In the genomic region with DNA sequence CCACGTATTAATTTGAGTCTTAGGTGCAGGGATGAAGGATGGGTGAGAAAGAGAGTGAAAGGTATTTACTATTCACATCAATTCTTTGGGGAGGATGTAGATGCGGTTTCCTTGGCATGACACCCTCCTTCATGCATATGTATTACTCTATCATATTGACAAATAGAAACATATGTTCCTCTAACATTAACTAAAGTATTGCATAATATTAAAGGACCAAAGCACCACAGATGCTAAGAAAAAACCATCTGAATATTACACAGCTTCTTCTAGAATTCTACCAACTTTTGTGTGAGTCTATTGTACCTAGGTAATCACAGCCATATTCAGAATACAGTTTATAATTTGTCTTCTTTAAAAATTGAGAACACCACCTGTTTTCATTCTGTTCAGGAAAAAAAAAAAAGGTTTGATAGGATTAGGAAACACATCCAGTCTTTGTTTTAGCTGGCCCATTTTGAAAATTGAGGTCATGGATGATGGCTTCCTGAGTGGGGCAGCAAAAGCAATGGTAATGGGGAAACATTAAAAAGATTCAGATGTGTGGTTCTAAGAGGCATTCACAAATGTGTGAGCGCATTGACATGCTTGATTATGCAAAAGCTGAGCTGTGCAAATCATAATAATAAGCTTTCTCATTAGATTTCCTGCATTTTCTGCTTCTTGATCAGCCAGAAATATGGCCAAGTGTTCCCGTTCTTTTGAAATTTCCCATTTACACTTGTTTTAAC, we compare ENCODE assay signal across 35 cellular contexts.
DNase-seq lines count a peak whose midpoint lies in the region; ATAC-seq, FAIRE-seq and TF ChIP-seq lines count a peak whose summit lies in the region.
"Had no signal": no experiment of that assay in that cellular context is flagged by ENCODE, and none has a peak within 500 bp of the region (broad histone marks: within the 10 kb centered on the region; RNA-seq: fewer than 3 reads in every experiment).

No MANE protein-coding gene starts in this region.

- H3K36me3 Mint-ChIP-seq in activated naive CD4-positive, alpha-beta T cell treated with anti-CD3 and anti-CD28 coated beads, Interleukin-2, amount 10 ng/mL, durations not matched to agents 7 days and 5 days: no peaks in the 10 kb centered on the region
- no peaks in the 10 kb centered on the region for H3K36me3 Mint-ChIP-seq in activated T-cell treated with anti-CD3 and anti-CD28 coated beads, Interleukin-2, amount 50 U/mL, for 4 hours (ENCODE audit: insufficient read depth)
- H3K36me3 Mint-ChIP-seq: activated CD8-positive, alpha-beta memory T cell treated with anti-CD3 and anti-CD28 coated beads, Interleukin-2, amount 10 ng/mL, durations not matched to agents 7 days and 5 days; CD8-positive, alpha-beta memory T cell had no signal

- H3K4me3 Mint-ChIP-seq in activated naive CD4-positive, alpha-beta T cell treated with anti-CD3 and anti-CD28 coated beads, Interleukin-2, amount 10 ng/mL, durations not matched to agents 7 days and 5 days: no peak overlapping the region
- H3K4me3 Mint-ChIP-seq in activated T-cell treated with anti-CD3 and anti-CD28 coated beads, Interleukin-2, amount 50 U/mL, for 4 hours: no peak overlapping the region
- H3K4me3 Mint-ChIP-seq: activated CD8-positive, alpha-beta memory T cell treated with anti-CD3 and anti-CD28 coated beads, Interleukin-2, amount 10 ng/mL, durations not matched to agents 7 days and 5 days; activated naive CD8-positive, alpha-beta T cell treated with anti-CD3 and anti-CD28 coated beads, Interleukin-2, amount 50 U/mL, for 24 hours; CD8-positive, alpha-beta memory T cell; dendritic cell treated with granulocyte-macrophage colony-stimulating factor and Interleukin-4, amounts not matched to agents 40 ng/mL and 50 ng/mL, for 4 days; endodermal cell; nephron; stimulated activated naive CD8-positive, alpha-beta T cell treated with anti-CD3 and anti-CD28 coated beads, Interleukin-15, Interleukin-2, amounts not matched to agents 100 ng/mL and 50 ng/mL, for 24 hours; T-helper 17 cell had no signal

- H3K9ac ChIP-seq in kidney (ENCODE audit: low read length in 2 of 2): no peak overlapping the region

- no peak for ATAC-seq in activated T-cell treated with anti-CD3 and anti-CD28 coated beads, Interleukin-2, amount 50 U/mL, for 4 hours
- ATAC-seq: A549; activated CD4-positive, CD25-positive, alpha-beta regulatory T cell treated with anti-CD3 and anti-CD28 coated beads, Interleukin-2, amount 50 U/mL, for 24 hours; activated CD8-positive, alpha-beta memory T cell treated with anti-CD3 and anti-CD28 coated beads, Interleukin-2, amount 10 ng/mL, durations not matched to agents 7 days and 5 days; activated naive CD8-positive, alpha-beta T cell treated with anti-CD3 and anti-CD28 coated beads, Interleukin-2, amount 50 U/mL, for 24 hours; lower lobe of right lung; pancreas; T-helper 17 cell had no signal

- H3K27ac ChIP-seq in SJCRH30 (no peak overlapping the region), kidney (ENCODE audit: low read depth in 2 of 2, low read length in 2 of 2) (no peak overlapping the region)
- H3K27ac ChIP-seq: A549, lower lobe of right lung, pancreas, right atrium auricular region had no signal

- intact Hi-C loops in kidney (cut with DNase I): no loop called here

- TF ChIP-seq CTCF in kidney (IDR thresholded peaks at IDR 0.05; ENCODE audit: borderline replicate concordance, extremely low read depth, insufficient read depth): no peak

- H3K4me3 ChIP-seq in SJCRH30 (no peak overlapping the region), kidney (ENCODE audit: low read length in 2 of 2) (no peak overlapping the region)
- H3K4me3 ChIP-seq: A549, lower lobe of right lung, pancreas, right atrium auricular region had no signal

- H3K36me3 ChIP-seq in SJCRH30 (no peaks in the 10 kb centered on the region), kidney (ENCODE audit: control insufficient read depth in 1 of 2, insufficient read depth in 2 of 2, low read length in 2 of 2) (no peaks in the 10 kb centered on the region)
- H3K36me3 ChIP-seq: lower lobe of right lung, pancreas, right atrium auricular region had no signal

- H3K9me3 ChIP-seq in SJCRH30 (replicated peaks) (no peaks in the 10 kb centered on the region), kidney (ENCODE audit: control insufficient read depth in 1 of 2, low read length in 2 of 2) (no peaks in the 10 kb centered on the region)
- H3K9me3 ChIP-seq: A549, lower lobe of right lung, pancreas, right atrium auricular region had no signal

- H3K27me3 Mint-ChIP-seq in activated naive CD4-positive, alpha-beta T cell treated with anti-CD3 and anti-CD28 coated beads, Interleukin-2, amount 10 ng/mL, durations not matched to agents 7 days and 5 days: no peaks in the 10 kb centered on the region
- H3K27me3 Mint-ChIP-seq in activated T-cell treated with anti-CD3 and anti-CD28 coated beads, Interleukin-2, amount 50 U/mL, for 4 hours (ENCODE audit: low read depth): no peaks in the 10 kb centered on the region
- H3K27me3 Mint-ChIP-seq: activated CD8-positive, alpha-beta memory T cell treated with anti-CD3 and anti-CD28 coated beads, Interleukin-2, amount 10 ng/mL, durations not matched to agents 7 days and 5 days; activated naive CD8-positive, alpha-beta T cell treated with anti-CD3 and anti-CD28 coated beads, Interleukin-2, amount 50 U/mL, for 24 hours; CD8-positive, alpha-beta memory T cell; dendritic cell treated with granulocyte-macrophage colony-stimulating factor and Interleukin-4, amounts not matched to agents 40 ng/mL and 50 ng/mL, for 4 days; stimulated activated naive CD8-positive, alpha-beta T cell treated with anti-CD3 and anti-CD28 coated beads, Interleukin-15, Interleukin-2, amounts not matched to agents 100 ng/mL and 50 ng/mL, for 24 hours; T-helper 17 cell had no signal

- H3K27me3 ChIP-seq in SJCRH30: no peaks in the 10 kb centered on the region
- H3K27me3 ChIP-seq: pancreas, right atrium auricular region had no signal

- CTCF ChIA-PET in activated naive CD4-positive, alpha-beta T cell treated with anti-CD3 and anti-CD28 coated beads, Interleukin-2, amount 10 ng/mL, durations not matched to agents 7 days and 5 days (lab: Charles Lee): no interaction called here

- H3K27ac Mint-ChIP-seq in activated naive CD4-positive, alpha-beta T cell treated with anti-CD3 and anti-CD28 coated beads, Interleukin-2, amount 10 ng/mL, durations not matched to agents 7 days and 5 days: no peak overlapping the region
- H3K27ac Mint-ChIP-seq: activated CD8-positive, alpha-beta memory T cell treated with anti-CD3 and anti-CD28 coated beads, Interleukin-2, amount 10 ng/mL, durations not matched to agents 7 days and 5 days; activated naive CD8-positive, alpha-beta T cell treated with anti-CD3 and anti-CD28 coated beads, Interleukin-2, amount 50 U/mL, for 24 hours; CD8-positive, alpha-beta memory T cell; dendritic cell treated with granulocyte-macrophage colony-stimulating factor and Interleukin-4, amounts not matched to agents 40 ng/mL and 50 ng/mL, for 4 days; endodermal cell; nephron; stimulated activated naive CD8-positive, alpha-beta T cell treated with anti-CD3 and anti-CD28 coated beads, Interleukin-15, Interleukin-2, amounts not matched to agents 100 ng/mL and 50 ng/mL, for 24 hours; T-helper 17 cell had no signal

- FAIRE-seq in kidney (lab: Jason Lieb, UNC): no peak
- FAIRE-seq: A549, astrocyte, GM18507, GM19239, pancreas, urothelium cell line had no signal

- H3K4me1 ChIP-seq in SJCRH30: peaks cover 11% of the 10 kb centered on the region
- no peaks in the 10 kb centered on the region for H3K4me1 ChIP-seq in kidney (ENCODE audit: control insufficient read depth in 1 of 2, insufficient read depth in 1 of 2, low read depth in 1 of 2, low read length in 2 of 2)
- H3K4me1 ChIP-seq: A549, lower lobe of right lung, pancreas, right atrium auricular region had no signal

- H3K9me3 Mint-ChIP-seq in activated naive CD4-positive, alpha-beta T cell treated with anti-CD3 and anti-CD28 coated beads, Interleukin-2, amount 10 ng/mL, durations not matched to agents 7 days and 5 days: peaks cover 1% of the 10 kb centered on the region
- H3K9me3 Mint-ChIP-seq in activated T-cell treated with anti-CD3 and anti-CD28 coated beads, Interleukin-2, amount 50 U/mL, for 4 hours: peaks cover 7% of the 10 kb centered on the region
- H3K9me3 Mint-ChIP-seq: dendritic cell treated with granulocyte-macrophage colony-stimulating factor and Interleukin-4, amounts not matched to agents 40 ng/mL and 50 ng/mL, for 4 days; endodermal cell; nephron had no signal

- no peaks in the 10 kb centered on the region for H3K4me1 Mint-ChIP-seq in activated naive CD4-positive, alpha-beta T cell treated with anti-CD3 and anti-CD28 coated beads, Interleukin-2, amount 10 ng/mL, durations not matched to agents 7 days and 5 days
- H3K4me1 Mint-ChIP-seq in activated T-cell treated with anti-CD3 and anti-CD28 coated beads, Interleukin-2, amount 50 U/mL, for 4 hours (ENCODE audit: low read depth): no peaks in the 10 kb centered on the region
- H3K4me1 Mint-ChIP-seq: activated CD8-positive, alpha-beta memory T cell treated with anti-CD3 and anti-CD28 coated beads, Interleukin-2, amount 10 ng/mL, durations not matched to agents 7 days and 5 days; activated naive CD8-positive, alpha-beta T cell treated with anti-CD3 and anti-CD28 coated beads, Interleukin-2, amount 50 U/mL, for 24 hours; CD8-positive, alpha-beta memory T cell; nephron; T-helper 17 cell had no signal

- DNase-seq in NCI-H748 (lab: John Stamatoyannopoulos, UW; ENCODE audit: unreplicated experiment): peak; percentile 35
- DNase-seq in NCI-H748 treated with DMSO at 0.1 percent for 48 hours (lab: John Stamatoyannopoulos, UW): no peak
- peak; percentile 1 to 33 for DNase-seq in SJCRH30
- peak; percentile 35 for DNase-seq in globus pallidus (ENCODE audit: low spot score)
- DNase-seq in superior temporal gyrus (ENCODE audit: extremely low spot score): peak; percentile 44
- no peak for DNase-seq in activated naive CD4-positive, alpha-beta T cell treated with anti-CD3 and anti-CD28 coated beads, Interleukin-2, amount 10 ng/mL, durations not matched to agents 7 days and 5 days
- DNase-seq in kidney: no peak
- DNase-seq in activated T-cell treated with anti-CD3 and anti-CD28 coated beads, Interleukin-2, amount 50 U/mL, for 4 hours: no peak
- DNase-seq: activated CD4-positive, alpha-beta T cell treated with anti-CD3 and anti-CD28 coated beads, Interleukin-2, amount 50 U/mL, for 4 hours; activated CD8-positive, alpha-beta memory T cell treated with anti-CD3 and anti-CD28 coated beads, Interleukin-2, amount 10 ng/mL, durations not matched to agents 7 days and 5 days; activated gamma-delta T cell treated with Interleukin-2 at 50 U/mL for 16 hours; activated naive CD8-positive, alpha-beta T cell treated with anti-CD3 and anti-CD28 coated beads, Interleukin-2, amount 50 U/mL, for 24 hours; activated T-cell treated with anti-CD3 and anti-CD28 coated beads, Interleukin-2, amount 50 U/mL, for 48 hours; AML-193; CD8-positive, alpha-beta memory T cell; EL; endodermal cell; GOT3; kidney glomerular epithelial cell; lower lobe of right lung; MM.1S; NCI-H446; pancreas; stimulated activated CD4-positive, alpha-beta T cell treated with anti-CD3 and anti-CD28 coated beads, Interleukin-1b, Interleukin-23, amount 100 ng/mL, for 48 hours; T-helper 17 cell had no signal

Comparison
In these comparisons a context has a peak if more than half of its experiments do, and no peak if none do; other contexts are left out.
1. DNase-seq: peak in NCI-H748 (single experiment), SJCRH30 (2 of 2), globus pallidus (single experiment) and superior temporal gyrus (single experiment); none in NCI-H748 treated with DMSO at 0.1 percent for 48 hours (single experiment), activated naive CD4-positive, alpha-beta T cell treated with anti-CD3 and anti-CD28 coated beads, Interleukin-2, amount 10 ng/mL, durations not matched to agents 7 days and 5 days (single experiment), kidney (single experiment) and activated T-cell treated with anti-CD3 and anti-CD28 coated beads, Interleukin-2, amount 50 U/mL, for 4 hours (single experiment).